Comparison of ENCODE assay signal across 22 cellular contexts in genomic region chr6:30319146-30319835, GRCh38. TPM values are rescaled to one million over a fixed set of nuclear protein-coding genes. Genes with fewer than 3 reads are reported as not detected.
DNase-seq lines count a peak whose midpoint lies in the region; FAIRE-seq and TF ChIP-seq lines count a peak whose summit lies in the region.
"Had no signal": no experiment of that assay in that cellular context is flagged by ENCODE, and none has a peak within 500 bp of the region (broad histone marks: within the 10 kb centered on the region; RNA-seq: fewer than 3 reads in every experiment).

No MANE protein-coding gene starts in this region.

- no peaks in the 10 kb centered on the region for H3K27me3 ChIP-seq in Loucy (ENCODE audit: insufficient read depth, low read length, poor library complexity, severe bottlenecking)
- no peaks in the 10 kb centered on the region for H3K27me3 ChIP-seq in small intestine (ENCODE audit: control insufficient read depth in 2 of 2, insufficient read depth in 2 of 2, low read length in 2 of 2)
- H3K27me3 ChIP-seq: ascending aorta, foreskin keratinocyte, sigmoid colon, stomach, upper lobe of right lung had no signal

- H3K4me2 ChIP-seq in Loucy (ENCODE audit: low read depth, low read length, poor library complexity, severe bottlenecking) = peak overlapping the region; percentile 56

- no peak overlapping the region for H3K4me3 ChIP-seq in Loucy (ENCODE audit: low read length, poor library complexity, severe bottlenecking)
- no peak overlapping the region for H3K4me3 ChIP-seq in small intestine (ENCODE audit: low read depth in 1 of 2, low read length in 2 of 2)
- H3K4me3 ChIP-seq: ascending aorta, left ventricle myocardium inferior, sigmoid colon, stomach, upper lobe of right lung had no signal

- TF ChIP-seq CTCF in Loucy (conservative IDR thresholded peaks at IDR 0.05; ENCODE audit: low read length) (no peak), osteocyte (IDR thresholded peaks at IDR 0.05) (no peak)

- H2AFZ ChIP-seq in Loucy (ENCODE audit: low read length) = no peak overlapping the region

- H3K9me3 ChIP-seq in Loucy (ENCODE audit: insufficient read depth, low read depth, low read length) (no peaks in the 10 kb centered on the region), small intestine (ENCODE audit: control insufficient read depth, low read depth) (no peaks in the 10 kb centered on the region)
- H3K9me3 ChIP-seq: ascending aorta, left ventricle myocardium inferior, sigmoid colon, stomach, upper lobe of right lung had no signal

- H3K9me3 Mint-ChIP-seq in activated naive CD4-positive, alpha-beta T cell treated with anti-CD3 and anti-CD28 coated beads, Interleukin-2, amount 50 U/mL, for 24 hours = no peaks in the 10 kb centered on the region
- peaks cover 8% of the 10 kb centered on the region for H3K9me3 Mint-ChIP-seq in osteocyte (ENCODE audit: unreplicated experiment)
- H3K9me3 Mint-ChIP-seq: activated T-helper 2 cell treated with anti-CD3 and anti-CD28 coated beads, Interferon-gamma antibody, Interleukin-2, Interleukin-4, amounts not matched to agents 10 μg/mL and 5 μg/mL and 100 μg/mL, durations not matched to agents 14 hours and 24 hours and 36 hours had no signal

- peaks cover 57% of the 10 kb centered on the region for H3K4me1 ChIP-seq in Loucy (ENCODE audit: insufficient read depth, low read length, poor library complexity, severe bottlenecking)
- peaks cover 0 to 13% of the 10 kb centered on the region in 2 donors for H3K4me1 ChIP-seq in small intestine (ENCODE audit: control insufficient read depth in 2 of 2, insufficient read depth in 1 of 2, low read depth in 1 of 2, low read length in 1 of 2)
- H3K4me1 ChIP-seq: ascending aorta had no signal

- H3K4me3 Mint-ChIP-seq in activated naive CD4-positive, alpha-beta T cell treated with anti-CD3 and anti-CD28 coated beads, Interleukin-2, amount 50 U/mL, for 24 hours = peak overlapping the region; percentile 19
- H3K4me3 Mint-ChIP-seq in osteocyte (ENCODE audit: unreplicated experiment) = no peak overlapping the region

- 86 to 92% (median 92%) methylated on average over 1 of the region's 1 CpG for WGBS in small intestine, 3 donors

- H3K27me3 Mint-ChIP-seq in activated naive CD4-positive, alpha-beta T cell treated with anti-CD3 and anti-CD28 coated beads, Interleukin-2, amount 50 U/mL, for 24 hours = no peaks in the 10 kb centered on the region
- H3K27me3 Mint-ChIP-seq in osteocyte (ENCODE audit: unreplicated experiment) = no peaks in the 10 kb centered on the region

- FAIRE-seq in small intestine (lab: Jason Lieb, UNC) = no peak
- FAIRE-seq: H54 had no signal

- H3K9me2 ChIP-seq in Loucy (replicated peaks; ENCODE audit: low read depth, low read length) = no peaks in the 10 kb centered on the region

- H3K27ac ChIP-seq in small intestine (ENCODE audit: low read depth in 1 of 2, low read length in 1 of 2) = no peak overlapping the region
- H3K27ac ChIP-seq: ascending aorta, C4-2B, foreskin keratinocyte, HL-60, left ventricle myocardium inferior, sigmoid colon, stomach, upper lobe of right lung had no signal

- no peak overlapping the region for H3K9ac ChIP-seq in Loucy (ENCODE audit: low read depth, low read length, poor library complexity, severe bottlenecking)

- H3K36me3 Mint-ChIP-seq in activated naive CD4-positive, alpha-beta T cell treated with anti-CD3 and anti-CD28 coated beads, Interleukin-2, amount 50 U/mL, for 24 hours = peaks cover 26% of the 10 kb centered on the region
- peaks cover 27% of the 10 kb centered on the region for H3K36me3 Mint-ChIP-seq in osteocyte (ENCODE audit: unreplicated experiment)

- peaks cover 93% of the 10 kb centered on the region for H3K79me2 ChIP-seq in Loucy (ENCODE audit: insufficient read depth, low read length)

- no peak for DNase-seq in activated naive CD4-positive, alpha-beta T cell treated with anti-CD3 and anti-CD28 coated beads, Interleukin-2, amount 50 U/mL, for 16 hours
- DNase-seq in fibroblast of peridontal ligament (ENCODE audit: extremely low read depth) (peak; percentile 53), osteocyte (ENCODE audit: extremely low spot score, unreplicated experiment) (no peak), OCI-M1 (lab: John Stamatoyannopoulos, UW) (no peak), pons (ENCODE audit: low spot score) (no peak), small intestine (no peak)
- DNase-seq: ACHN, foreskin keratinocyte, KBM-7, left ventricle myocardium inferior, NCI-H2081, NCI-H510A, sigmoid colon, stomach, upper lobe of right lung had no signal

- peaks cover 86% of the 10 kb centered on the region for H3K4me1 Mint-ChIP-seq in activated naive CD4-positive, alpha-beta T cell treated with anti-CD3 and anti-CD28 coated beads, Interleukin-2, amount 50 U/mL, for 24 hours
- peaks cover 56% of the 10 kb centered on the region for H3K4me1 Mint-ChIP-seq in osteocyte (ENCODE audit: unreplicated experiment)

- peaks cover 4% of the 10 kb centered on the region; the same call in 1 of the 2 replicates for H3K36me3 ChIP-seq in Loucy (ENCODE audit: insufficient read depth, low read length)
- H3K36me3 ChIP-seq in small intestine (ENCODE audit: control insufficient read depth in 2 of 2, insufficient read depth in 2 of 2, low read length in 2 of 2) = peaks cover 0 to 4% of the 10 kb centered on the region in 2 donors
- H3K36me3 ChIP-seq: left ventricle myocardium inferior had no signal

- peaks cover 89% of the 10 kb centered on the region for H4K20me1 ChIP-seq in Loucy (ENCODE audit: insufficient read depth, low read length, poor library complexity, severe bottlenecking)

- no peaks in the 10 kb centered on the region for H3F3A ChIP-seq in Loucy (ENCODE audit: low read depth)

- no peak overlapping the region for H3K27ac Mint-ChIP-seq in activated naive CD4-positive, alpha-beta T cell treated with anti-CD3 and anti-CD28 coated beads, Interleukin-2, amount 50 U/mL, for 24 hours
- H3K27ac Mint-ChIP-seq in osteocyte (ENCODE audit: unreplicated experiment) = peak overlapping the region; percentile 76
- H3K27ac Mint-ChIP-seq: activated T-helper 2 cell treated with anti-CD3 and anti-CD28 coated beads, Interferon-gamma antibody, Interleukin-2, Interleukin-4, amounts not matched to agents 10 μg/mL and 5 μg/mL and 100 μg/mL, durations not matched to agents 14 hours and 24 hours and 36 hours had no signal

RNA-seq across cellular contexts. Expression of gene TRIM39, which starts 7.4 kb away (rescaled TPM):
- total RNA-seq in osteocyte = 11.6 and 14.8 TPM in 2 replicates
- 1 to 10 TPM; 8.9 to 9.8 (median 8.9) TPM for polyA plus RNA-seq in small intestine

RNA-seq across cellular contexts. Expression of gene RPP21, which starts 25.7 kb away (rescaled TPM):
- total RNA-seq in osteocyte = 47.5 and 48.8 TPM in 2 replicates
- polyA plus RNA-seq in small intestine = 100 to 1,000 TPM in 1 of 3 donors, 10 to 100 TPM in 2; 71.1 to 100 (median 99.3) TPM
